In the genomic region with DNA sequence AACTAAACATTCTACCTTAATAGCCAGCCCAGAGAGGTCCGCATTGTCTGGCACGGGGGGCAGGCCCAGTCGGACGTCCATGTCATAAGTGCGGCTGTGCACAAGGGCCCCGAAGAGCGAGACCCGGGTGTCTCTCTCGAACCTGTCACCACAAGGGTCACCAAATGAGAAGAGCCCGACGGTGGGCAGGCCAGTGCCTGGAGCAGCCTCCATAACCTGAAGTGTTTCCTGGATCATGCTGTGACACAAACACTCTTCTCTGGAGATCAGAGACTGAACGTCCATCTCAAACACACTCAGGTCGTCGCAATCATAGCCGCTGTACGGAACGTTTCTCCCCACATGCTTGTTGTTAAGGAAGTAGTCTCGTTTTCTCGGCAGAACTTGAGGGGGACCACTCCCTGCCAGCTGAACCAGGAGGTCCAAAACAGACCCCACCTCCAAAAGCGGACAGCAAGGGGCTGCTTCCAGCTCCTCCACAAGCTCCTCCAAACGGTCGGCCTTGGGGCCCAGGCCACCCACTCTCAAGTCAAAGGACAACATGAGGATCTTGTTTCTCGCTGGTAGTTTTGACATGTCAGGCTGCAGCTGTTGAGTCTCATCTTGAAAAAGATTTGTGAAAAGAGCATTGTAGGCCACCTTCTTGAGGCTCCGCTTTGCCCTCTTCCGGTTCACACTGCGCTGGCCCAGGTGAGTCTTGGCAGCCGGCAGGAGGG, we compare ENCODE assay signal across 8 cellular contexts. TPM values are rescaled to one million over a fixed set of nuclear protein-coding genes. Genes with fewer than 3 reads are reported as not detected.
DNase-seq lines count a peak whose midpoint lies in the region; ATAC-seq and TF ChIP-seq lines count a peak whose summit lies in the region.

No MANE protein-coding gene starts in this region.

- H3K9me3 Mint-ChIP-seq in CD4-positive, alpha-beta T cell: no peaks in the 10 kb centered on the region
- H3K9me3 Mint-ChIP-seq in MCF 10A (ENCODE audit: unreplicated experiment): no peaks in the 10 kb centered on the region
- H3K9me3 Mint-ChIP-seq in mesothelial cell of epicardium: no peaks in the 10 kb centered on the region

- peaks cover 47% of the 10 kb centered on the region for H3K4me1 Mint-ChIP-seq in CD4-positive, alpha-beta T cell (ENCODE audit: low read depth)
- peaks cover 16% of the 10 kb centered on the region for H3K4me1 Mint-ChIP-seq in MCF 10A (ENCODE audit: insufficient read depth, unreplicated experiment)
- peaks cover 35% of the 10 kb centered on the region for H3K4me1 Mint-ChIP-seq in mesothelial cell of epicardium

- CTCF ChIA-PET in CD4-positive, alpha-beta T cell (lab: Charles Lee): interaction anchor here (1.4 to 3.1 kb wide), 4 partner anchors 33 to 319 kb away, joined by 3 to 16 read pairs (median 4); a partner anchor contains a TSS
- CTCF ChIA-PET in MCF 10A (lab: Yijun Ruan, JAX): interaction anchor here (0.6 to 4.2 kb wide), 7 partner anchors 12 to 269 kb away, joined by 3 to 19 read pairs (median 5); no protein-coding TSS in a partner anchor

- POLR2A ChIA-PET in CD4-positive, alpha-beta T cell (lab: Charles Lee): interaction anchor here (0.7 to 3.8 kb wide), 11 partner anchors 33 to 377 kb away, joined by 3 to 31 read pairs (median 6); a partner anchor contains a TSS
- POLR2A ChIA-PET in MCF 10A (lab: Yijun Ruan, JAX): interaction anchor here (0.6 to 1.6 kb wide), 22 partner anchors 9 to 451 kb away, joined by 3 to 12 read pairs (median 4); a partner anchor contains a TSS

- 58% methylated on average over 27 of the region's 27 CpGs for WGBS in HUES64

- H3K4me3 Mint-ChIP-seq in CD4-positive, alpha-beta T cell: peak overlapping the region; percentile 99
- H3K4me3 Mint-ChIP-seq in MCF 10A (ENCODE audit: unreplicated experiment) (peak overlapping the region; percentile 96), mesothelial cell of epicardium (peak overlapping the region; percentile 100)

- no peaks in the 10 kb centered on the region for H3K27me3 Mint-ChIP-seq in CD4-positive, alpha-beta T cell
- no peaks in the 10 kb centered on the region for H3K27me3 Mint-ChIP-seq in MCF 10A (ENCODE audit: insufficient read depth, unreplicated experiment)
- no peaks in the 10 kb centered on the region for H3K27me3 Mint-ChIP-seq in mesothelial cell of epicardium (ENCODE audit: low read depth)

- H3K27ac ChIP-seq in CD4-positive, alpha-beta T cell (ENCODE audit: low read depth, low read length): peak overlapping the region; percentile 98
- no peak overlapping the region for H3K27ac ChIP-seq in HUES64 (ENCODE audit: low read depth, low read length)

- TF ChIP-seq CTCF in CD4-positive, alpha-beta T cell (IDR thresholded peaks at IDR 0.05): no peak
- TF ChIP-seq CTCF in MCF 10A (IDR thresholded peaks at IDR 0.05; ENCODE audit: unreplicated experiment): no peak
- TF ChIP-seq CTCF in mesothelial cell of epicardium (IDR thresholded peaks at IDR 0.05; ENCODE audit: unreplicated experiment): no peak

- intact Hi-C loops in CD4-positive, alpha-beta T cell (cut with DNase I, micrococcal nuclease): loop anchor here in 1 of 2 experiments (5.0 kb wide), 1 partner anchor 57 kb away; a partner anchor contains a TSS
- intact Hi-C loops in MCF 10A (cut with micrococcal nuclease): no loop called here
- intact Hi-C loops in posterior vena cava (cut with DNase I): loop anchor here in 1 of 2 donors (5.0 to 10.0 kb wide), 2 partner anchors 231 to 282 kb away; a partner anchor contains a TSS
- intact Hi-C loops in sciatic nerve (cut with DNase I): loop anchor here (10.0 kb wide), 1 partner anchor 261 kb away; a partner anchor contains a TSS

- H3K27ac Mint-ChIP-seq in CD4-positive, alpha-beta T cell: peak overlapping the region; percentile 89
- H3K27ac Mint-ChIP-seq in MCF 10A (ENCODE audit: low read depth, unreplicated experiment) (peak overlapping the region; percentile 99), mesothelial cell of epicardium (peak overlapping the region; percentile 100)

- no peaks in the 10 kb centered on the region for H3K27me3 ChIP-seq in CD4-positive, alpha-beta T cell (ENCODE audit: control insufficient read depth, insufficient read depth, low read length)
- no peaks in the 10 kb centered on the region for H3K27me3 ChIP-seq in HUES64 (ENCODE audit: insufficient read depth, low read length)

- H3K9ac ChIP-seq in HUES64 (ENCODE audit: low read depth, low read length): peak overlapping the region; percentile 87

- BruUV-seq in MCF 10A (replicated peaks; lab: Mats Ljungman, UMichigan): TSS peak; percentile 33

- peak overlapping the region; percentile 91 for H3K4me3 ChIP-seq in HUES64 (ENCODE audit: low read length)

- no peaks in the 10 kb centered on the region for H3K9me3 ChIP-seq in CD4-positive, alpha-beta T cell (ENCODE audit: control insufficient read depth, low read length)
- no peaks in the 10 kb centered on the region for H3K9me3 ChIP-seq in HUES64 (ENCODE audit: insufficient read depth, low read depth, low read length)

- DNase-seq in CD4-positive, alpha-beta T cell: peak in 1 of 10 experiments; percentile 37
- no peak for DNase-seq in MCF 10A (ENCODE audit: unreplicated experiment)
- DNase-seq in mesothelial cell of epicardium (ENCODE audit: low spot score in 2 of 2, unreplicated experiment in 2 of 2): no peak
- no peak for DNase-seq in posterior vena cava (ENCODE audit: low spot score)
- DNase-seq in NCI-H1105 (lab: John Stamatoyannopoulos, UW): no peak
- no peak for DNase-seq in NCI-H2107 (lab: John Stamatoyannopoulos, UW)
- DNase-seq in sciatic nerve (ENCODE audit: low spot score): no peak

- ATAC-seq in CD4-positive, alpha-beta T cell (ENCODE audit: poor library complexity): no peak
- no peak for ATAC-seq in sciatic nerve

- H3K36me3 ChIP-seq in HUES64 (ENCODE audit: insufficient read depth, low read length): peaks cover 14% of the 10 kb centered on the region

- H3K36me3 Mint-ChIP-seq in CD4-positive, alpha-beta T cell (ENCODE audit: low read depth): peaks cover 46% of the 10 kb centered on the region
- H3K36me3 Mint-ChIP-seq in MCF 10A (ENCODE audit: insufficient read depth, unreplicated experiment): peaks cover 25% of the 10 kb centered on the region
- H3K36me3 Mint-ChIP-seq in mesothelial cell of epicardium: peaks cover 3% of the 10 kb centered on the region

- H3K4me1 ChIP-seq in HUES64 (ENCODE audit: insufficient read depth, low read length): no peaks in the 10 kb centered on the region

RNA-seq across cellular contexts. Expression of a gene that starts 1.0 kb away (rescaled TPM):
- total RNA-seq in CD4-positive, alpha-beta T cell: 100 to 1,000 TPM; 124 to 126 TPM
- 15.8 TPM for polyA plus RNA-seq in HUES64 (2013, experiment 1 of 2)
- 16.8 TPM for polyA plus RNA-seq in HUES64 (2013, experiment 2 of 2)
- total RNA-seq in MCF 10A (2022) (27.6 and 27.9 TPM in 2 replicates), mesothelial cell of epicardium (64.1 to 65.9 TPM (median 65.3 TPM) in 3 replicates), posterior vena cava (10 to 100 TPM; 20.6 to 23.4 TPM), sciatic nerve (47.6 TPM)

RNA-seq across cellular contexts. Expression of a gene that starts 7.2 kb away (rescaled TPM):
- total RNA-seq in CD4-positive, alpha-beta T cell: 10 to 100 TPM; 87.3 to 88.7 TPM
- 11.0 TPM for polyA plus RNA-seq in HUES64 (2013, experiment 1 of 2)
- 11.8 TPM for polyA plus RNA-seq in HUES64 (2013, experiment 2 of 2)
- total RNA-seq in MCF 10A (2022) (27.5 and 29.2 TPM in 2 replicates), mesothelial cell of epicardium (77.6 to 81.3 TPM (median 79.5 TPM) in 3 replicates), posterior vena cava (10 to 100 TPM; 14.1 to 23.6 TPM), sciatic nerve (32.4 TPM)

RNA-seq across cellular contexts. Expression of a gene that starts 17.6 kb away (rescaled TPM):
- total RNA-seq in CD4-positive, alpha-beta T cell: 1 to 10 TPM; 1.2 to 1.3 TPM
- 12.3 TPM for polyA plus RNA-seq in HUES64 (2013, experiment 1 of 2)
- polyA plus RNA-seq in HUES64 (2013, experiment 2 of 2): 11.7 TPM
- total RNA-seq in MCF 10A (2022) (24.9 and 25.0 TPM in 2 replicates), mesothelial cell of epicardium (55.6 to 63.3 TPM (median 57.2 TPM) in 3 replicates), posterior vena cava (10 to 100 TPM; 10.4 to 13.2 TPM), sciatic nerve (17.8 TPM)

RNA-seq across cellular contexts. Expression of a gene that starts 26.3 kb away (rescaled TPM):
- total RNA-seq in CD4-positive, alpha-beta T cell: 1 to 10 TPM; 4.2 to 4.9 TPM
- polyA plus RNA-seq in HUES64 (2013, experiment 1 of 2): 1.1 TPM
- polyA plus RNA-seq in HUES64 (2013, experiment 2 of 2): 0.95 TPM
- total RNA-seq in MCF 10A (2022) (10.4 and 11.9 TPM in 2 replicates), mesothelial cell of epicardium (5.9 to 8.4 TPM (median 8.3 TPM) in 3 replicates), posterior vena cava (10 to 100 TPM; 11.5 to 11.6 TPM), sciatic nerve (20.4 TPM)

RNA-seq across cellular contexts. Expression of a gene that starts 43.1 kb away (rescaled TPM):
- 10 to 100 TPM; 26.0 to 26.1 TPM for total RNA-seq in CD4-positive, alpha-beta T cell
- 10.9 TPM for polyA plus RNA-seq in HUES64 (2013, experiment 1 of 2)
- 10.3 TPM for polyA plus RNA-seq in HUES64 (2013, experiment 2 of 2)
- total RNA-seq in MCF 10A (2022) (16.1 and 21.9 TPM in 2 replicates), mesothelial cell of epicardium (25.5 to 28.3 TPM (median 26.9 TPM) in 3 replicates), posterior vena cava (10 to 100 TPM; 10.8 to 11.9 TPM), sciatic nerve (22.6 TPM)
